In the genomic region with DNA sequence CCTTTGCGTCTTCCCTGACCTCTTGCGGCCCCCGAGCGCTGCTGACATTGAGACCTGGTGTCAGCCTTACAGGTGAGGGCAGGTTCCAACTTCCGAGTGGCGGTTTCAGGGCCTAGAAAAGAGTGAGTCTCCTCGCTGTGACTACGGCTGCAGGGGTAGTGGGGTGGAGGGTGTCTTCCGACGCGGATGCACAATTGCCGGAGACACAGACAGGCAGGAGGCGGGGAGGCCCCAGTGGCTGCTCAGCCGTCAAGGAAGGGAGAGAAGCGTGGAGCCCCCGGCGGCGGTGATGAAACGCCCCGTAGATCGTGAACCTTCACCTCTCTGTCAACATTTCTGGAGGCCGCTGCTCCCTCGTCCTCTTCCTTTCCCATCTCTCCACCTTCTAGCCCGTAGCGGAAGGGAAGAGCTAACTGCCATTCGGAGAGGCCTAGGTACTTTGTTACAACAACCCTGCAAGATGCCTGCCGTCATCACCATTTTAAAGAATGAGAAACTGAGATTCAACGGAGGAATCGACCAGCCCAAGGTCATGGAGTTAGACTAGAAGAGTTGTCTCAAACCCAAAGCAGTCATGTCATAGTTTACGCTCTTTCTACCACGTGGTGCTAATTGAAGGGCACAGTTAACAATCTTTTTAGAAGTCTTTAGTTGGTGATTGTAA, we compare ENCODE assay signal across 8 cellular contexts. TPM values are rescaled to one million over a fixed set of nuclear protein-coding genes. Genes with fewer than 3 reads are reported as not detected.
DNase-seq lines count a peak whose midpoint lies in the region; ATAC-seq and TF ChIP-seq lines count a peak whose summit lies in the region.

No MANE protein-coding gene starts in this region.

- no peaks in the 10 kb centered on the region for H3K9me3 ChIP-seq in sigmoid colon

- H3K4me3 Mint-ChIP-seq in T-helper 2 cell treated with Interferon-gamma antibody and Interleukin-4, amounts not matched to agents 5 μg/mL and 100 μg/mL, for 36 hours: peak overlapping the region; percentile 98

- no peak for TF ChIP-seq POLR2A in sigmoid colon (IDR thresholded peaks at IDR 0.05)

- H3K27me3 ChIP-seq in sigmoid colon: no peaks in the 10 kb centered on the region

- WGBS in sigmoid colon, 2 donors: 1 to 3% methylated on average over 31 of the region's 31 CpGs

- peaks cover 0 to 4% (median 1%) of the 10 kb centered on the region in 4 donors for H3K36me3 ChIP-seq in sigmoid colon

- no peak for TF ChIP-seq EP300 in sigmoid colon (IDR thresholded peaks at IDR 0.05)

- H3K27ac Mint-ChIP-seq in T-helper 2 cell treated with Interferon-gamma antibody and Interleukin-4, amounts not matched to agents 5 μg/mL and 100 μg/mL, for 36 hours: peak overlapping the region; percentile 100

- POLR2A ChIA-PET in GM10248 (lab: Yijun Ruan, JAX): no interaction called here

- H3K27me3 Mint-ChIP-seq in T-helper 2 cell treated with Interferon-gamma antibody and Interleukin-4, amounts not matched to agents 5 μg/mL and 100 μg/mL, for 36 hours (ENCODE audit: low read depth): peaks cover 2% of the 10 kb centered on the region

- peak overlapping the region; percentile 89 to 98 (median 94) for H3K27ac ChIP-seq in sigmoid colon

- ATAC-seq in GM18520 (IDR thresholded peaks at IDR 0.05; ENCODE audit: unreplicated experiment) (peak; percentile 16), HG03045 (IDR thresholded peaks at IDR 0.05; ENCODE audit: unreplicated experiment) (peak; percentile 36), GM18519 (IDR thresholded peaks at IDR 0.05; ENCODE audit: low FRiP score, unreplicated experiment) (no peak)

- DNase-seq in AG08396 (ENCODE audit: low spot score) (peak; percentile 30), foreskin fibroblast (peak; percentile 10 to 50), sigmoid colon (no peak), GM10248 (ENCODE audit: extremely low spot score) (no peak)
- no peak for DNase-seq in T-helper 2 cell treated with Interferon-gamma antibody and Interleukin-4, amounts not matched to agents 5 μg/mL and 100 μg/mL, for 36 hours (ENCODE audit: low spot score)

- no peaks in the 10 kb centered on the region for H3K9me3 Mint-ChIP-seq in T-helper 2 cell treated with Interferon-gamma antibody and Interleukin-4, amounts not matched to agents 5 μg/mL and 100 μg/mL, for 36 hours

- TF ChIP-seq CTCF in foreskin fibroblast (IDR thresholded peaks at IDR 0.05; ENCODE audit: low read depth, low read length) (no peak), sigmoid colon (IDR thresholded peaks at IDR 0.05) (no peak), GM10248 (IDR thresholded peaks at IDR 0.05; ENCODE audit: control extremely low read depth, extremely low read depth, low read depth, missing control alignments) (no peak)

- CTCF ChIA-PET in GM10248 (lab: Yijun Ruan, JAX): interaction anchor here (1.0 to 2.1 kb wide), 2 partner anchors 9 to 24 kb away, joined by 3 to 5 read pairs; no protein-coding TSS in a partner anchor

- H3K4me1 Mint-ChIP-seq in T-helper 2 cell treated with Interferon-gamma antibody and Interleukin-4, amounts not matched to agents 5 μg/mL and 100 μg/mL, for 36 hours (ENCODE audit: low read depth): peaks cover 20% of the 10 kb centered on the region

- H3K36me3 Mint-ChIP-seq in T-helper 2 cell treated with Interferon-gamma antibody and Interleukin-4, amounts not matched to agents 5 μg/mL and 100 μg/mL, for 36 hours (ENCODE audit: low read depth): peaks cover 20% of the 10 kb centered on the region

- intact Hi-C loops in sigmoid colon (cut with DNase I): no loop called here

- H3K4me1 ChIP-seq in sigmoid colon: peaks cover 0 to 25% (median 22%) of the 10 kb centered on the region in 4 donors

- H3K4me3 ChIP-seq in foreskin fibroblast (ENCODE audit: low read depth in 1 of 2, low read length in 2 of 2): peak overlapping the region; percentile 95 to 97
- peak overlapping the region; percentile 75 to 92 (median 82) for H3K4me3 ChIP-seq in sigmoid colon

RNA-seq across cellular contexts. Expression of a gene that starts 0.5 kb away (rescaled TPM):
- 10 to 100 TPM; 41.3 to 47.4 (median 44.4) TPM for total RNA-seq in sigmoid colon
- 10 to 100 TPM; 28.2 to 53.3 (median 35.6) TPM for polyA plus RNA-seq in sigmoid colon

RNA-seq across cellular contexts. Expression of a gene that starts 9.8 kb away (rescaled TPM):
- total RNA-seq in sigmoid colon: 10 to 100 TPM; 10.0 to 34.6 (median 19.1) TPM
- 10 to 100 TPM; 10.8 to 43.4 (median 12.5) TPM for polyA plus RNA-seq in sigmoid colon

RNA-seq across cellular contexts. Expression of a gene that starts 48.3 kb away (rescaled TPM):
- total RNA-seq in sigmoid colon: 10 to 100 TPM; 24.8 to 62.3 (median 47.0) TPM
- polyA plus RNA-seq in sigmoid colon: 10 to 100 TPM; 29.4 to 52.7 (median 46.8) TPM

RNA-seq across cellular contexts. Expression of a gene that starts 50.0 kb away (rescaled TPM):
- total RNA-seq in sigmoid colon: 10 to 100 TPM; 29.9 to 37.1 (median 32.0) TPM
- 10 to 100 TPM; 57.7 to 77.2 (median 62.1) TPM for polyA plus RNA-seq in sigmoid colon

RNA-seq across cellular contexts. Expression of a gene that starts 54.5 kb away (rescaled TPM):
- 10 to 100 TPM in 1 of 4 donors, 1 to 10 TPM in 3; 7.1 to 10.2 (median 8.3) TPM for total RNA-seq in sigmoid colon
- polyA plus RNA-seq in sigmoid colon: 1 to 10 TPM in 2 of 3 donors, under 1 TPM in 1; 0.46 to 4.2 (median 2.4) TPM

Comparison
In these comparisons a context has a peak if more than half of its experiments do, and no peak if none do; other contexts are left out.
1. DNase-seq: peak in AG08396 (single experiment) and foreskin fibroblast (2 of 2); none in T-helper 2 cell treated with Interferon-gamma antibody and Interleukin-4, amounts not matched to agents 5 μg/mL and 100 μg/mL, for 36 hours (single experiment), sigmoid colon (single experiment) and GM10248 (single experiment).